8 cellular contexts compared by ENCODE assay signal in the genomic region with DNA sequence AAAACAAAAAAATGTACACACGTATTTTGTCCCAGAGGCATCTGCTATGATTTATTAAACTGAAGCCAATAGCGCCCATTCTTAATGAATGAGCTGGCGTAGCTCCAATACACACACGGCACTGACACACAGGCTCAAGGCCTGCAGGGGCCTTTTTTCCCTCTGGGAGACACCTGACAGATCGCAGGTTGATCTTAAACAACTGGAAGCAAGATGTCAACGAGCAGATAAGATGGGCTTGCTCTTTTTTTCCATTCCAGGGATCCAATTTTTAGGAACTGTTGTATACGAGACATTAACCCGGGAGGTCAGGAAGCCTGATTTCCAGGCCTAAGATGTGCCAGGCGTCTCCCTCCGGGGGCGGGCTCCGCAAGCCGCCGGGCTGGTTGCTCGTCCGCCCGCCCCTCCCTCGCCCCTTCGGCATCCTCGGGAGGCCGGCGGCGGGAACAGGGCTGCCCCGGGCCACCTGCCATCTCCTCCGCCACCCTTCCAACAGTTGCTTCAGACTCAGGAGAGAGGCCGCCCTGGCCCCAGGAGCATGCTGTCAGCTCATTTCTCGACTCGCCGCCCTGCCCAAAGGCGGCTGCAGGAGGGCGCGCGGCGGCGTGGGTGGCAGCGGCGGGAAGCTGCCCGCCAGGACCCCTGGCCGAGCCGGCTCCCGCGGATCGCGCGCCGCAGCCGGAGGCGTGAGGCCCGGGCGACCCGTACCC. TPM values are rescaled to one million over a fixed set of nuclear protein-coding genes. Genes with fewer than 3 reads are reported as not detected.
A peak's percentile ranks its signal among the peaks of the same experiment; 100 is the strongest.
DNase-seq lines count a peak whose midpoint lies in the region; ATAC-seq and TF ChIP-seq lines count a peak whose summit lies in the region.

No MANE protein-coding gene starts in this region.

- peak overlapping the region; percentile 85 to 92 for H3K4me3 ChIP-seq in SK-N-SH (ENCODE audit: low read depth in 2 of 2, low read length in 1 of 2)
- H3K4me3 ChIP-seq in iPS-18c (ENCODE audit: insufficient read depth, low read depth, low read length): peak overlapping the region; percentile 78
- H3K4me3 ChIP-seq in skeletal muscle satellite cell (ENCODE audit: low read length): peak overlapping the region; percentile 78

- H3K4me2 ChIP-seq in SK-N-SH: peak overlapping the region; percentile 80
- H3K4me2 ChIP-seq in skeletal muscle satellite cell (ENCODE audit: low read length): peak overlapping the region; percentile 86

- H3F3A ChIP-seq in SK-N-SH (replicated peaks; ENCODE audit: insufficient read depth): peaks cover 5% of the 10 kb centered on the region

- no peak for TF ChIP-seq RAD21 in SK-N-SH (IDR thresholded peaks at IDR 0.05; ENCODE audit: low read length)

- peaks cover 48% of the 10 kb centered on the region for H3K79me2 ChIP-seq in SK-N-SH (ENCODE audit: insufficient read depth)

- peaks cover 31 to 41% (median 41%) of the 10 kb centered on the region in 3 donors for H3K4me1 Mint-ChIP-seq in IgD-negative memory B cell

- H3K36me3 Mint-ChIP-seq in IgD-negative memory B cell: no peaks in the 10 kb centered on the region

- peak; percentile 5 for ATAC-seq in GM21576 (IDR thresholded peaks at IDR 0.05; ENCODE audit: unreplicated experiment)

- no peaks in the 10 kb centered on the region for H4K20me1 ChIP-seq in SK-N-SH (ENCODE audit: insufficient read depth)

- H3K27me3 Mint-ChIP-seq in IgD-negative memory B cell: no peaks in the 10 kb centered on the region

- H3K27me3 ChIP-seq in SK-N-SH (ENCODE audit: insufficient read depth): no peaks in the 10 kb centered on the region
- H3K27me3 ChIP-seq in skeletal muscle satellite cell (ENCODE audit: control insufficient read depth, insufficient read depth, low read length): no peaks in the 10 kb centered on the region

- no peak for TF ChIP-seq CTCF in SK-N-SH (IDR thresholded peaks at IDR 0.05)

- H3K36me3 ChIP-seq in SK-N-SH (replicated peaks in 1 of 2; ENCODE audit: control insufficient read depth in 1 of 2, insufficient read depth in 2 of 2, low read length in 1 of 2) (peaks cover 6 to 23% of the 10 kb centered on the region in 2 experiments), skeletal muscle satellite cell (ENCODE audit: insufficient read depth, low read length) (peaks cover 7% of the 10 kb centered on the region)

- POLR2A ChIA-PET in SK-N-SH (lab: Yijun Ruan, JAX): interaction anchor here (1.2 kb wide), 1 partner anchor 237 kb away, joined by 3 read pairs; no protein-coding TSS in a partner anchor

- 7% methylated on average over 11 of the region's 51 CpGs for WGBS in SK-N-SH (ENCODE audit: low lambda C conversion rate)

- peak overlapping the region; percentile 67 for H2AFZ ChIP-seq in SK-N-SH (ENCODE audit: low read depth)

- H3K9me3 Mint-ChIP-seq in IgD-negative memory B cell: no peaks in the 10 kb centered on the region

- peak overlapping the region; percentile 95 to 98 (median 95) for H3K27ac Mint-ChIP-seq in IgD-negative memory B cell

- H3K27ac ChIP-seq in SK-N-SH (ENCODE audit: low read depth in 2 of 2, low read length in 1 of 2): peak overlapping the region in 1 of 2 experiments; percentile 58; a peak in 2 of 4 replicates

- TF ChIP-seq EP300 in SK-N-SH (IDR thresholded peaks at IDR 0.05; ENCODE audit: borderline replicate concordance in 1 of 2, low read depth in 1 of 2, low read length in 1 of 2): no peak; a peak in 1 of 4 replicates

- peak; percentile 24 for DNase-seq in DMS53 treated with DMSO at 0.1 percent for 48 hours (lab: John Stamatoyannopoulos, UW; ENCODE audit: unreplicated experiment)
- DNase-seq in SK-N-SH: no peak
- DNase-seq in amniotic epithelial cell (ENCODE audit: low read depth): peak; percentile 13
- no peak for DNase-seq in GM19238 (ENCODE audit: insufficient read length, low spot score)

- H3K9me3 ChIP-seq in SK-N-SH: no peaks in the 10 kb centered on the region
- H3K9me3 ChIP-seq in iPS-18c (ENCODE audit: control insufficient read depth, insufficient read depth, low read length): no peaks in the 10 kb centered on the region
- H3K9me3 ChIP-seq in skeletal muscle satellite cell (replicated peaks; ENCODE audit: low read length): no peaks in the 10 kb centered on the region

- H3K9me2 ChIP-seq in SK-N-SH: no peaks in the 10 kb centered on the region

- H3K4me1 ChIP-seq in SK-N-SH (ENCODE audit: control insufficient read depth in 1 of 2, insufficient read depth in 2 of 2, low read depth in 1 of 2, low read length in 1 of 2) (peaks cover 0 to 13% of the 10 kb centered on the region in 2 experiments; a peak in 3 of 4 replicates), skeletal muscle satellite cell (ENCODE audit: control insufficient read depth, insufficient read depth, low read length) (peaks cover 15% of the 10 kb centered on the region)

- CTCF ChIA-PET in SK-N-SH (lab: Yijun Ruan, JAX): interaction anchor here (0.6 to 1.8 kb wide), 8 partner anchors 10 to 335 kb away, joined by 3 to 7 read pairs (median 4); partner anchors contain the start of gene COG2

- H3K4me3 Mint-ChIP-seq in IgD-negative memory B cell: peak overlapping the region; percentile 95 to 99 (median 98)

- peak overlapping the region; percentile 44 for H3K9ac ChIP-seq in SK-N-SH
- peak overlapping the region; percentile 45 for H3K9ac ChIP-seq in skeletal muscle satellite cell (ENCODE audit: low read depth, low read length)

TF ChIP-seq in SK-N-SH, 30 proteins besides CTCF, POLR2A, EP300 and RAD21:
- TF ChIP-seq POLR2AphosphoS5 (IDR thresholded peaks at IDR 0.05; ENCODE audit: low read depth, low read length) (no peak), NFIC (IDR thresholded peaks at IDR 0.05; ENCODE audit: borderline replicate concordance) (no peak; the same call in 1 of the 2 replicates), GATA2 (CRISPR knock-in tag; IDR thresholded peaks at IDR 0.05) (peak; percentile 61), YY1 (IDR thresholded peaks at IDR 0.05; ENCODE audit: low read depth) (no peak), FOXJ3 (CRISPR knock-in tag; IDR thresholded peaks at IDR 0.05) (no peak), CHD2 (IDR thresholded peaks at IDR 0.05; ENCODE audit: low read length, partially characterized antibody) (no peak), REST (IDR thresholded peaks at IDR 0.05; ENCODE audit: low read depth, low read length) (no peak), MXI1 (IDR thresholded peaks at IDR 0.05; ENCODE audit: low read depth, low read length) (0 out of 2 replicates have a peak, but pooled peaks have one; percentile 9), RCOR1 (IDR thresholded peaks at IDR 0.05; ENCODE audit: low read length) (no peak)
- TF ChIP-seq, protein P1, sequence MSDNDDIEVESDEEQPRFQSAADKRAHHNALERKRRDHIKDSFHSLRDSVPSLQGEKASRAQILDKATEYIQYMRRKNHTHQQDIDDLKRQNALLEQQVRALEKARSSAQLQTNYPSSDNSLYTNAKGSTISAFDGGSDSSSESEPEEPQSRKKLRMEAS (IDR thresholded peaks at IDR 0.05; ENCODE audit: low read depth): 0 out of 2 replicates have a peak, but pooled peaks have one; percentile 18
TF ChIP-seq in SK-N-SH: peak in this region for 3.

RNA-seq across cellular contexts. Expression of gene TTC13, which starts 0.7 kb away (rescaled TPM):
- 12.8 TPM for polyA plus RNA-seq in IgD-negative memory B cell
- 5.5 and 8.4 TPM in 2 replicates for polyA plus RNA-seq in SK-N-SH (2012; rRNA removed)
- 5.9 and 6.0 TPM in 2 replicates for polyA plus RNA-seq in SK-N-SH (2012; cell fraction: cytosol; rRNA removed)
- 8.9 and 16.4 TPM in 2 replicates for polyA plus RNA-seq in SK-N-SH (2012; cell fraction: nucleus; rRNA removed)
- total RNA-seq in skeletal muscle satellite cell (2012; rRNA removed): 7.1 and 9.8 TPM in 2 replicates

RNA-seq across cellular contexts. Expression of gene ARV1, which starts 1.0 kb away (rescaled TPM):
- 29.2 TPM for polyA plus RNA-seq in IgD-negative memory B cell
- 26.7 and 34.7 TPM in 2 replicates for polyA plus RNA-seq in SK-N-SH (2012; rRNA removed)
- 38.9 and 48.4 TPM in 2 replicates for polyA plus RNA-seq in SK-N-SH (2012; cell fraction: cytosol; rRNA removed)
- 8.4 and 18.6 TPM in 2 replicates for polyA plus RNA-seq in SK-N-SH (2012; cell fraction: nucleus; rRNA removed)
- 16.7 and 18.1 TPM in 2 replicates for total RNA-seq in skeletal muscle satellite cell (2012; rRNA removed)

Comparison
In these comparisons a context has a peak if more than half of its experiments do, and no peak if none do; other contexts are left out.
1. DNase-seq: peak in DMS53 treated with DMSO at 0.1 percent for 48 hours (single experiment) and amniotic epithelial cell (single experiment); none in SK-N-SH (single experiment) and GM19238 (single experiment).
2. Peak in every context shown above with its lines, with median percentiles within 50 percentile points of each other: H3K4me3 ChIP-seq.